In the genomic region with DNA sequence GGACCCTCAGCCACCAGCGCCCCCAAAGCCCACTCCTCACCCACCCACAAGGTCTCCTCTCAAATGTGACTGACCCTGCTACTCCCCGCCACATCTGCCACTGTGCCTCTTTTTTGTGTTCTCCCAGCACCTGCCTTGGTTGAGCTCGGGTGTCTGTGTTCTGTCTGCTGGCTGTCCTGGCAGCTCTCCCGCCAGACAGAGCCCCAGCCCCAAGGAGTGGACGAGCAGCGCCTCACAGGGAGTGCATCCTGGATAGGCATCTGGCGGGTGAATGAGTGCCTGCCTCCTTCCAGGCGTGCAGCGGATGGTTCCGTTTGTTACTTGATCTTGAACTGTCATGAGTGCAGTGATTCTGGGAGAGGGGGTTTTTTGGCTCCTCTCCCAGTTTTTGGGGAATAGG, we compare ENCODE assay signal across 1 cellular context.
TF ChIP-seq lines count a peak whose summit lies in the region.

No MANE protein-coding gene starts in this region.

TF ChIP-seq in H1, 55 proteins besides CTCF, POLR2A, EP300 and RAD21 (continued from another document):
- TF ChIP-seq CHD7 (IDR thresholded peaks at IDR 0.05; ENCODE audit: insufficient replicate concordance, low read length), result no peak
- TF ChIP-seq SP1 (IDR thresholded peaks at IDR 0.05; ENCODE audit: low read depth, low read length), result no peak
- TF ChIP-seq HDAC6 (IDR thresholded peaks at IDR 0.05; ENCODE audit: low read depth, low read length), result no peak
- no peak for TF ChIP-seq GABPA (IDR thresholded peaks at IDR 0.05; ENCODE audit: borderline replicate concordance, insufficient read depth, low read length)
- no peak for TF ChIP-seq E2F6 (IDR thresholded peaks at IDR 0.05)
- no peak for TF ChIP-seq EZH2 (IDR thresholded peaks at IDR 0.05; ENCODE audit: low read depth, low read length, severe bottlenecking)
